13 cellular contexts compared by ENCODE assay signal in the genomic region with DNA sequence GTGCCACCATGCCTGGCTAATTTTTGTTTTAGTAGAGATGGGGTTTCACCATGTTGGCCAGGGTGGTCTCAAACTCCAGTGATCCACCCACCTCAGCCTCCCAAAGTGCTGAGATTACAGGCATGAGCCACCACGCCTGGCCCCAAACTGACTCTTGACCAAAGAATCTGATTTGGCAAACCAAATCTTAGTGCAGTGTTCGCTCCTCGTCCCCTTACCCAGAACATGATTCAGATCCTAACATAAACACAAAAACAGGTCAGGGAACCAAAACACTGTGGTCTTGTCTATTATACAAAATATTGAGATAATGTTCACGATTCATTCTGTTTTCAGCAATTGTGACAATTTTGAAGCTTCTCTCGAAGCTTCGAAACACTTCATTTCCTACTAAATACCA. TPM values are rescaled to one million over a fixed set of nuclear protein-coding genes. Genes with fewer than 3 reads are reported as not detected.
"Had no signal": no experiment of that assay in that cellular context is flagged by ENCODE, and none has a peak within 500 bp of the region (broad histone marks: within the 10 kb centered on the region; RNA-seq: fewer than 3 reads in every experiment).

No MANE protein-coding gene starts in this region.

RNA-seq across cellular contexts. Expression of gene CALR3, which starts 55.9 kb away (rescaled TPM):
- total RNA-seq: activated CD4-positive, alpha-beta memory T cell treated with anti-CD3 and anti-CD28 coated beads, Interleukin-2, amount 10 ng/mL, durations not matched to agents 7 days and 5 days; activated CD4-positive, alpha-beta T cell treated with anti-CD3 and anti-CD28 coated beads for 36 hours; activated CD4-positive, alpha-beta T cell treated with anti-CD3 and anti-CD28 coated beads, Interleukin-2, amount 10 ng/mL, durations not matched to agents 7 days and 5 days; activated CD8-positive, alpha-beta memory T cell treated with anti-CD3 and anti-CD28 coated beads, Interleukin-2, amount 10 ng/mL, durations not matched to agents 7 days and 5 days; activated CD8-positive, alpha-beta T cell treated with anti-CD3 and anti-CD28 coated beads, Interleukin-2, amount 10 ng/mL, durations not matched to agents 7 days and 5 days; activated naive CD8-positive, alpha-beta T cell treated with anti-CD3 and anti-CD28 coated beads, Interleukin-2, amount 10 ng/mL, durations not matched to agents 7 days and 5 days; activated T-helper 2 cell treated with anti-CD3 and anti-CD28 coated beads, Interferon-gamma antibody, Interleukin-2, Interleukin-4, amounts not matched to agents 10 μg/mL and 5 μg/mL and 100 μg/mL, durations not matched to agents 14 hours and 24 hours and 36 hours; ascending aorta; cardiac muscle cell; chondrocyte; T-helper 17 cell; T-helper 2 cell treated with Interferon-gamma antibody and Interleukin-4, amounts not matched to agents 100 ng/mL and 5 ng/mL, for 36 hours had no signal
- polyA plus RNA-seq: adipose tissue, cardiac muscle cell had no signal
